In the genomic region with DNA sequence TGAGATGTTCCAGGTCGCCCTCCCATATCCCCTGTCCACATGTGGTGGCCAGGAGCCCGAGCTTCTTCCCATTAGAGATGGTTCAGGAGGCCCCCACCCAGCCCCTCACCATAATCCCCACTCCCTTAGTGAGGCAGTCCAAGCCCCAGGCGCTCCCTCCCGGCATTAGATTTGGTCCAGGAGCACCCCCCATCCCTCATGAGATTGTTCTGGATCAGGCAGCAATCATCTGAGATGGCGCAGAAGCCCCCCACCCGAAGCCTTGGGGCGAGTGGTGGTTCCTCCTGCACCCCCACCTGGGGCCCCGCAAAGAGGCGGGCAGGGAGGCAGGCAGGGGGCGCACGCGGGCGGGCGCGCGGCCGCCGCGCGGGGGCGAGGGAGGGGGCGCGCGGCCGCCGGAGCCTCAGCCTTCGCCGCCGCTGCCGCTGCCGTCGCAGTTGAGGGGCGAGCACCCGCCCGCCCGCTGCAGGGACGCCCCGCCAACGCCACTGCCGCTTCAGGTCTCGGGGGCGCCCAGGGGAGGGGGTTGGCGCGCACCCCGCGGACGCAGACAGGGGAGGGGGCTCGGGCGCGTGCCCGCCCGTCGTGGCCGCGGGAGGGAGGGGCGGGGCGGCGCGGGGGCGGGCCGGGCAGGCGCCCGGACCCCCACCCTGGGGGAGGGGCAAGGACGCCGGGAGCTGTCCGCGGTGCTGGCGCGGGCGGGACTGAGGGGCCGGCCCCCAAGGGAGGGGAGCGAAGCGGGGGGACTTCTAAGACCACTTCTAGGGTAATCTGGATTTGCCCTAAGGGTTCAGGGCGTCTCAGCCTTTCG, we compare ENCODE assay signal across 8 cellular contexts. TPM values are rescaled to one million over a fixed set of nuclear protein-coding genes. Genes with fewer than 3 reads are reported as not detected.
DNase-seq lines count a peak whose midpoint lies in the region; ATAC-seq and TF ChIP-seq lines count a peak whose summit lies in the region.

No MANE protein-coding gene starts in this region.

- DNase-seq in NCI-H1694 (lab: John Stamatoyannopoulos, UW), result peak; percentile 22
- DNase-seq in NCI-H1694 treated with DMSO at 0.1 percent for 48 hours (lab: John Stamatoyannopoulos, UW), result no peak
- peak; percentile 35 for DNase-seq in NCI-H748 treated with DMSO at 0.1 percent for 48 hours (lab: John Stamatoyannopoulos, UW)
- peak in 8 of 10 donors; percentile 11 to 41 (median 26) for DNase-seq in naive thymus-derived CD8-positive, alpha-beta T cell
- no peak for DNase-seq in superior temporal gyrus (ENCODE audit: extremely low spot score)

- H3K4me1 Mint-ChIP-seq in brain, result peaks cover 19% of the 10 kb centered on the region
- peaks cover 8 to 19% (median 14%) of the 10 kb centered on the region in 4 donors for H3K4me1 Mint-ChIP-seq in naive thymus-derived CD8-positive, alpha-beta T cell

- H3K9me3 Mint-ChIP-seq in brain, result peaks cover 0 to 29% (median 9%) of the 10 kb centered on the region in 5 experiments
- peaks cover 0 to 12% (median 0%) of the 10 kb centered on the region in 9 donors for H3K9me3 Mint-ChIP-seq in naive thymus-derived CD8-positive, alpha-beta T cell

- peaks cover 21% of the 10 kb centered on the region for H3K36me3 Mint-ChIP-seq in brain
- H3K36me3 Mint-ChIP-seq in naive thymus-derived CD8-positive, alpha-beta T cell, result peaks cover 0 to 5% (median 0%) of the 10 kb centered on the region in 3 donors

- TF ChIP-seq CTCF in brain (conservative IDR thresholded peaks at IDR 0.05), result peak in 1 of 2 experiments; percentile 44

- peak overlapping the region; percentile 81 to 89 (median 85) for H3K4me3 Mint-ChIP-seq in brain
- H3K4me3 Mint-ChIP-seq in naive thymus-derived CD8-positive, alpha-beta T cell, result peak overlapping the region in 9 of 10 donors; percentile 54 to 87 (median 78)

- peaks cover 26% of the 10 kb centered on the region for H3K27me3 Mint-ChIP-seq in brain
- peaks cover 13 to 35% (median 23%) of the 10 kb centered on the region in 5 donors for H3K27me3 Mint-ChIP-seq in naive thymus-derived CD8-positive, alpha-beta T cell

- POLR2A ChIA-PET in naive thymus-derived CD8-positive, alpha-beta T cell (lab: Charles Lee), result no interaction called here

- peak in 1 of 2 donors; percentile 14 for ATAC-seq in naive thymus-derived CD8-positive, alpha-beta T cell
- ATAC-seq in HG02623 (IDR thresholded peaks at IDR 0.05; ENCODE audit: unreplicated experiment) (no peak), GM19395 (IDR thresholded peaks at IDR 0.05; ENCODE audit: unreplicated experiment) (no peak)

- H3K27ac Mint-ChIP-seq in brain, result peak overlapping the region in 4 of 5 experiments; percentile 89 to 96 (median 90)
- peak overlapping the region in 3 of 10 donors; percentile 28 to 80 (median 77) for H3K27ac Mint-ChIP-seq in naive thymus-derived CD8-positive, alpha-beta T cell

RNA-seq across cellular contexts. Expression of a gene that starts 46.4 kb away (rescaled TPM):
- 57.3 TPM for polyA plus RNA-seq in brain (ENCODE audit: insufficient read depth, low read depth, low replicate concordance)
- 100 to 1,000 TPM; 116 to 122 TPM for total RNA-seq in naive thymus-derived CD8-positive, alpha-beta T cell
- 10 to 100 TPM; 85.3 to 98.9 (median 89.9) TPM for polyA plus RNA-seq in naive thymus-derived CD8-positive, alpha-beta T cell

Comparison
In these comparisons a context has a peak if more than half of its experiments do, and no peak if none do; other contexts are left out.
1. DNase-seq: peak in NCI-H1694 (single experiment), NCI-H748 treated with DMSO at 0.1 percent for 48 hours (single experiment) and naive thymus-derived CD8-positive, alpha-beta T cell (8 of 10); none in NCI-H1694 treated with DMSO at 0.1 percent for 48 hours (single experiment) and superior temporal gyrus (single experiment).